1 cellular context compared by ENCODE assay signal in genomic region chr16:66902648-66903543, GRCh38.
TF ChIP-seq lines count a peak whose summit lies in the region.

No MANE protein-coding gene starts in this region.

TF ChIP-seq in IMR-90, 13 proteins besides CTCF, POLR2A, EP300 and RAD21:
- TF ChIP-seq RFX5 (IDR thresholded peaks at IDR 0.05; ENCODE audit: low read depth, low read length) = no peak
- TF ChIP-seq MAFK (IDR thresholded peaks at IDR 0.05; ENCODE audit: low read depth, low read length) = no peak
- no peak for TF ChIP-seq RCOR1 (IDR thresholded peaks at IDR 0.05; ENCODE audit: insufficient replicate concordance, low read length)
- TF ChIP-seq ELK1 (IDR thresholded peaks at IDR 0.05; ENCODE audit: borderline replicate concordance, low read depth, low read length) = no peak
TF ChIP-seq in IMR-90: peak in this region for 0.
